22 cellular contexts compared by ENCODE assay signal in genomic region chr15:77329202-77329601, GRCh38.
DNase-seq lines count a peak whose midpoint lies in the region; ATAC-seq, FAIRE-seq and TF ChIP-seq lines count a peak whose summit lies in the region.
"Had no signal": no experiment of that assay in that cellular context is flagged by ENCODE, and none has a peak within 500 bp of the region (broad histone marks: within the 10 kb centered on the region; RNA-seq: fewer than 3 reads in every experiment).

No MANE protein-coding gene starts in this region.

- H2AK5ac ChIP-seq in mesenchymal stem cell (ENCODE audit: low read length, severe bottlenecking), result no peak overlapping the region

- POLR2A ChIA-PET in A549 (lab: Yijun Ruan, JAX), result no interaction called here

- H3K36me3 ChIP-seq in GM23248 (ENCODE audit: low read depth) (no peaks in the 10 kb centered on the region), mesenchymal stem cell (ENCODE audit: control insufficient read depth in 1 of 2, insufficient read depth in 2 of 2, low read depth in 1 of 2, low read length in 2 of 2) (no peaks in the 10 kb centered on the region)
- H3K36me3 ChIP-seq: BLaER1, SJCRH30 had no signal

- peaks cover 4% of the 10 kb centered on the region in 2 donors for H3K36me3 Mint-ChIP-seq in stimulated activated naive B cell treated with anti-CD40 and anti-IgM and Interleukin-4, amounts not matched to agents 10 μg/mL and 1 μg/mL and 100 μg/mL, for 72 hours
- H3K36me3 Mint-ChIP-seq in effector memory CD8-positive, alpha-beta T cell (ENCODE audit: insufficient read depth), result no peaks in the 10 kb centered on the region
- H3K36me3 Mint-ChIP-seq: CD8-positive, alpha-beta T cell had no signal

- H3K9me3 ChIP-seq in A549 (no peaks in the 10 kb centered on the region; the same call in 2 of the 3 replicates), GM23248 (ENCODE audit: low read depth) (no peaks in the 10 kb centered on the region), mesenchymal stem cell (ENCODE audit: control insufficient read depth, low read length) (no peaks in the 10 kb centered on the region)
- H3K9me3 ChIP-seq: BLaER1, SJCRH30 had no signal

- peaks cover 0 to 5% of the 10 kb centered on the region in 2 donors for H3K9me3 Mint-ChIP-seq in stimulated activated naive B cell treated with anti-CD40 and anti-IgM and Interleukin-4, amounts not matched to agents 10 μg/mL and 1 μg/mL and 100 μg/mL, for 72 hours
- no peaks in the 10 kb centered on the region for H3K9me3 Mint-ChIP-seq in effector memory CD8-positive, alpha-beta T cell
- H3K9me3 Mint-ChIP-seq: CD8-positive, alpha-beta T cell had no signal

- ATAC-seq in A549, result no peak
- ATAC-seq in SK-N-SH treated with all-trans-retinoic acid at 6 μM for 48 hours, result peak; percentile 44; the same call in 2 of the 3 replicates
- no peak for ATAC-seq in stimulated activated naive B cell treated with anti-CD40 and anti-IgM and Interleukin-4, amounts not matched to agents 10 μg/mL and 1 μg/mL and 100 μg/mL, for 72 hours (replicated peaks)
- ATAC-seq in effector memory CD8-positive, alpha-beta T cell (replicated peaks), result no peak
- ATAC-seq: CD8-positive, alpha-beta T cell; K562 had no signal

- H3K4me3 ChIP-seq in A549 (no peak overlapping the region), GM23248 (no peak overlapping the region), mesenchymal stem cell (ENCODE audit: insufficient read depth in 1 of 2, low read depth in 1 of 2, low read length in 2 of 2) (no peak overlapping the region)
- H3K4me3 ChIP-seq: BLaER1, K562, SJCRH30 had no signal

- no peaks in the 10 kb centered on the region for H3K27me3 Mint-ChIP-seq in stimulated activated naive B cell treated with anti-CD40 and anti-IgM and Interleukin-4, amounts not matched to agents 10 μg/mL and 1 μg/mL and 100 μg/mL, for 72 hours
- H3K27me3 Mint-ChIP-seq in effector memory CD8-positive, alpha-beta T cell, result no peaks in the 10 kb centered on the region

- peaks cover 7% of the 10 kb centered on the region; the same call in 2 of the 3 replicates for H3K4me1 ChIP-seq in A549
- peaks cover 35% of the 10 kb centered on the region for H3K4me1 ChIP-seq in GM23248 (ENCODE audit: insufficient read depth)
- no peaks in the 10 kb centered on the region for H3K4me1 ChIP-seq in mesenchymal stem cell (ENCODE audit: control insufficient read depth, insufficient read depth, low read depth, low read length)
- H3K4me1 ChIP-seq: BLaER1 had no signal

- peak; percentile 89 for FAIRE-seq in A549 (lab: Jason Lieb, UNC)
- FAIRE-seq: H1, K562 had no signal

- H3F3A ChIP-seq in GM23248 (ENCODE audit: insufficient read depth), result peaks cover 22% of the 10 kb centered on the region; the same call in 1 of the 2 replicates

- WGBS in A549 (ENCODE audit: missing lambda C conversion rate), result 90% methylated on average over 1 of the region's 1 CpG
- 0% methylated on average over 1 of the region's 1 CpG for WGBS in GM23248 (ENCODE audit: low coverage in 1 of 2, low lambda C conversion rate in 2 of 2, missing lambda C conversion rate in 2 of 2), 2 experiments
- 80% methylated on average over 1 of the region's 1 CpG for WGBS in mesenchymal stem cell

- H2BK12ac ChIP-seq in mesenchymal stem cell (ENCODE audit: low read length in 2 of 2), result no peak overlapping the region

- H3K4me2 ChIP-seq in A549 (no peak overlapping the region), GM23248 (ENCODE audit: unreplicated experiment) (peak overlapping the region; percentile 24), mesenchymal stem cell (ENCODE audit: low read length, poor library complexity, severe bottlenecking) (no peak overlapping the region)
- H3K4me2 ChIP-seq: BLaER1 had no signal

- H3K14ac ChIP-seq in mesenchymal stem cell (ENCODE audit: low read length in 2 of 2), result no peak overlapping the region

- H3K79me1 ChIP-seq in mesenchymal stem cell (replicated peaks; ENCODE audit: low read length, poor library complexity, severe bottlenecking), result peaks cover 5% of the 10 kb centered on the region

- no peak for TF ChIP-seq POLR2A in A549 (IDR thresholded peaks at IDR 0.05; ENCODE audit: low read length)

- no peak overlapping the region for H3K4me3 Mint-ChIP-seq in stimulated activated naive B cell treated with anti-CD40 and anti-IgM and Interleukin-4, amounts not matched to agents 10 μg/mL and 1 μg/mL and 100 μg/mL, for 72 hours
- H3K4me3 Mint-ChIP-seq in effector memory CD8-positive, alpha-beta T cell, result no peak overlapping the region
- H3K4me3 Mint-ChIP-seq: CD8-positive, alpha-beta T cell had no signal

- H2BK15ac ChIP-seq in mesenchymal stem cell (ENCODE audit: low read depth, poor library complexity, severe bottlenecking), result no peak overlapping the region

- no peak overlapping the region for H2BK5ac ChIP-seq in mesenchymal stem cell (ENCODE audit: low read depth, low read length, poor library complexity, severe bottlenecking)

- H4K20me1 ChIP-seq in GM23248 (ENCODE audit: insufficient read depth), result peaks cover 9% of the 10 kb centered on the region; the same call in 1 of the 2 replicates
- H4K20me1 ChIP-seq: BLaER1 had no signal

- TF ChIP-seq RAD21 in A549 (conservative IDR thresholded peaks at IDR 0.05 in 1 of 2, IDR thresholded peaks at IDR 0.05 in 1 of 2), result no peak

- TF ChIP-seq CTCF in A549 (IDR thresholded peaks at IDR 0.05) (no peak), GM13976 (IDR thresholded peaks at IDR 0.05; ENCODE audit: borderline replicate concordance, control extremely low read depth, extremely low read depth, insufficient read depth, missing control alignments) (no peak)

- H3K9ac ChIP-seq in GM23248, result no peak overlapping the region
- no peak overlapping the region for H3K9ac ChIP-seq in mesenchymal stem cell (ENCODE audit: low read length)
- H3K9ac ChIP-seq: BLaER1 had no signal

- H3K27me3 ChIP-seq in GM23248 (replicated peaks; ENCODE audit: insufficient read depth) (no peaks in the 10 kb centered on the region), mesenchymal stem cell (ENCODE audit: control insufficient read depth in 1 of 2, insufficient read depth in 1 of 2, low read length in 2 of 2) (no peaks in the 10 kb centered on the region)
- H3K27me3 ChIP-seq: BLaER1, SJCRH30 had no signal

- in situ Hi-C loops in GM23248 (cut with MboI) (no loop called here), GM13976 (cut with MboI; ENCODE audit: low sequenced_read_pairs, unreplicated experiment) (no loop called here)

- no peak overlapping the region for H3K27ac Mint-ChIP-seq in stimulated activated naive B cell treated with anti-CD40 and anti-IgM and Interleukin-4, amounts not matched to agents 10 μg/mL and 1 μg/mL and 100 μg/mL, for 72 hours
- no peak overlapping the region for H3K27ac Mint-ChIP-seq in effector memory CD8-positive, alpha-beta T cell
- H3K27ac Mint-ChIP-seq: CD8-positive, alpha-beta T cell had no signal

- H4K8ac ChIP-seq in mesenchymal stem cell (ENCODE audit: low read length), result no peak overlapping the region

- H3K18ac ChIP-seq in mesenchymal stem cell (ENCODE audit: low read depth in 1 of 2, low read length in 2 of 2), result no peak overlapping the region

- H3K4ac ChIP-seq in mesenchymal stem cell (ENCODE audit: low read depth in 1 of 2, low read length in 2 of 2), result no peak overlapping the region

- H3K9me2 ChIP-seq in GM23248 (ENCODE audit: insufficient read depth), result no peaks in the 10 kb centered on the region

- no peak overlapping the region for H4K91ac ChIP-seq in mesenchymal stem cell (ENCODE audit: low read length)

- DNase-seq in A549 (ENCODE audit: low read depth in 1 of 2, low spot score in 1 of 2), result no peak
- peak; percentile 36 for DNase-seq in GM23248
- peak; percentile 42 for DNase-seq in mesenchymal stem cell
- no peak for DNase-seq in GM13976 (ENCODE audit: low spot score)
- DNase-seq in stimulated activated naive B cell treated with anti-CD40 and anti-IgM and Interleukin-4, amounts not matched to agents 10 μg/mL and 1 μg/mL and 100 μg/mL, for 72 hours, result no peak
- no peak for DNase-seq in effector memory CD8-positive, alpha-beta T cell
- DNase-seq in SHP77 treated with DMSO at 0.1 percent for 48 hours (lab: John Stamatoyannopoulos, UW), result no peak
- DNase-seq: Calu3; CD8-positive, alpha-beta T cell; NCI-H1105 treated with DMSO at 0.1 percent for 48 hours; NCI-H187; NCI-H2107; NCI-H2227 treated with DMSO at 0.1 percent for 48 hours; NCI-H510A treated with DMSO at 0.1 percent for 48 hours; NCI-H774; RPMI8226; SJCRH30 had no signal

- H2AFZ ChIP-seq in GM23248 (no peak overlapping the region), mesenchymal stem cell (ENCODE audit: low read depth, low read length) (no peak overlapping the region)

- H3K27ac ChIP-seq in A549 (no peak overlapping the region), GM23248 (no peak overlapping the region), mesenchymal stem cell (ENCODE audit: low read length, poor library complexity, severe bottlenecking) (no peak overlapping the region)
- H3K27ac ChIP-seq: 22Rv1, BLaER1, SJCRH30 had no signal

- H2BK120ac ChIP-seq in mesenchymal stem cell (ENCODE audit: low read depth, low read length), result no peak overlapping the region

- peaks cover 0 to 2% of the 10 kb centered on the region in 2 donors for H3K4me1 Mint-ChIP-seq in stimulated activated naive B cell treated with anti-CD40 and anti-IgM and Interleukin-4, amounts not matched to agents 10 μg/mL and 1 μg/mL and 100 μg/mL, for 72 hours
- H3K4me1 Mint-ChIP-seq in effector memory CD8-positive, alpha-beta T cell (ENCODE audit: low read depth in 2 of 2), result no peaks in the 10 kb centered on the region

- H3K23ac ChIP-seq in mesenchymal stem cell (ENCODE audit: low read length in 2 of 2), result no peak overlapping the region

- H3K79me2 ChIP-seq in GM23248 (ENCODE audit: insufficient read depth), result peaks cover 97% of the 10 kb centered on the region

- CTCF ChIA-PET in A549 (lab: Yijun Ruan, JAX), result no interaction called here

- TF ChIP-seq EP300 in A549 (IDR thresholded peaks at IDR 0.05), result no peak

TF ChIP-seq in A549, 52 proteins besides CTCF, POLR2A, EP300 and RAD21 (continues in another document):
- no peak for TF ChIP-seq ZC3H11A (IDR thresholded peaks at IDR 0.05)
- TF ChIP-seq CEBPB (IDR thresholded peaks at IDR 0.05), result no peak
- no peak for TF ChIP-seq MAFK (IDR thresholded peaks at IDR 0.05; ENCODE audit: partially characterized antibody)
- TF ChIP-seq NR3C1 (IDR thresholded peaks at IDR 0.05), result no peak
- no peak for TF ChIP-seq RFX5 (IDR thresholded peaks at IDR 0.05)
- no peak for TF ChIP-seq ZSCAN20 (CRISPR knock-in tag; IDR thresholded peaks at IDR 0.05)
- no peak for TF ChIP-seq KDM1A (IDR thresholded peaks at IDR 0.05; ENCODE audit: low read depth)
- no peak for TF ChIP-seq MYC (IDR thresholded peaks at IDR 0.05; ENCODE audit: borderline replicate concordance, low read length)

TF ChIP-seq in SK-N-SH treated with all-trans-retinoic acid at 6 μM for 48 hours, 23 proteins besides CTCF, POLR2A, EP300 and RAD21:
- TF ChIP-seq OSR1 (CRISPR knock-in tag; IDR thresholded peaks at IDR 0.05) (no peak), PPARA (CRISPR knock-in tag; IDR thresholded peaks at IDR 0.05; ENCODE audit: borderline replicate concordance) (no peak), SNAI2 (CRISPR knock-in tag; IDR thresholded peaks at IDR 0.05) (no peak), TOX (CRISPR knock-in tag; IDR thresholded peaks at IDR 0.05; ENCODE audit: borderline replicate concordance) (no peak)
TF ChIP-seq in SK-N-SH treated with all-trans-retinoic acid at 6 μM for 48 hours: peak in this region for 0.

Comparison
In these comparisons a context has a peak if more than half of its experiments do, and no peak if none do; other contexts are left out.
1. DNase-seq: peak in GM23248 (single experiment) and mesenchymal stem cell (single experiment); none in A549 (0 of 2), GM13976 (single experiment), stimulated activated naive B cell treated with anti-CD40 and anti-IgM and Interleukin-4, amounts not matched to agents 10 μg/mL and 1 μg/mL and 100 μg/mL, for 72 hours (single experiment), effector memory CD8-positive, alpha-beta T cell (0 of 3) and SHP77 treated with DMSO at 0.1 percent for 48 hours (single experiment).